In genomic region chr20:38674178-38675133, GRCh38 we compare ENCODE assay signal across 8 cellular contexts. TPM values are rescaled to one million over a fixed set of nuclear protein-coding genes. Genes with fewer than 3 reads are reported as not detected.
DNase-seq lines count a peak whose midpoint lies in the region; ATAC-seq lines count a peak whose summit lies in the region.
"Had no signal": no experiment of that assay in that cellular context is flagged by ENCODE, and none has a peak within 500 bp of the region (broad histone marks: within the 10 kb centered on the region; RNA-seq: fewer than 3 reads in every experiment).

No MANE protein-coding gene starts in this region.

- peak overlapping the region; percentile 75 for H3K4me3 Mint-ChIP-seq in activated CD4-positive, alpha-beta memory T cell treated with anti-CD3 and anti-CD28 coated beads for 36 hours

- H3K27ac Mint-ChIP-seq in activated CD4-positive, alpha-beta memory T cell treated with anti-CD3 and anti-CD28 coated beads for 36 hours: no peak overlapping the region

- H3K4me1 ChIP-seq in mesendoderm (ENCODE audit: control insufficient read depth, low read depth, low read length): no peaks in the 10 kb centered on the region

- no peak overlapping the region for H2BK15ac ChIP-seq in mesendoderm (replicated peaks; ENCODE audit: low read depth)

- H3K79me1 ChIP-seq in mesendoderm (ENCODE audit: low read length): no peaks in the 10 kb centered on the region

- H3K27ac ChIP-seq in mesendoderm (ENCODE audit: low read depth, low read length): no peak overlapping the region
- H3K27ac ChIP-seq: neutrophil had no signal

- H3K4ac ChIP-seq in mesendoderm (ENCODE audit: low read depth, low read length): peak overlapping the region; percentile 23

- peaks cover 4% of the 10 kb centered on the region for H3K27me3 ChIP-seq in mesendoderm (ENCODE audit: insufficient read depth, low read length, poor library complexity)

- H2BK120ac ChIP-seq in mesendoderm (ENCODE audit: low read depth, low read length): no peak overlapping the region

- H3K56ac ChIP-seq in mesendoderm (ENCODE audit: low read length): peak overlapping the region; percentile 83

- peak overlapping the region; percentile 19 for H3K18ac ChIP-seq in mesendoderm (ENCODE audit: low read length)

- no peak overlapping the region for H3K23ac ChIP-seq in mesendoderm (ENCODE audit: low read length)

- H3K36me3 ChIP-seq in mesendoderm (ENCODE audit: control insufficient read depth, insufficient read depth, low read length): no peaks in the 10 kb centered on the region
- H3K36me3 ChIP-seq: neutrophil had no signal

- no peaks in the 10 kb centered on the region for H3K36me3 Mint-ChIP-seq in activated CD4-positive, alpha-beta memory T cell treated with anti-CD3 and anti-CD28 coated beads for 36 hours

- H3K79me2 ChIP-seq in mesendoderm (ENCODE audit: control insufficient read depth, insufficient read depth, low read length): no peaks in the 10 kb centered on the region

- H3K4me1 Mint-ChIP-seq in activated CD4-positive, alpha-beta memory T cell treated with anti-CD3 and anti-CD28 coated beads for 36 hours (ENCODE audit: low read depth): peaks cover 7% of the 10 kb centered on the region

- H3K4me3 ChIP-seq in mesendoderm (ENCODE audit: low read length): peak overlapping the region; percentile 53

- H3K9ac ChIP-seq in mesendoderm (ENCODE audit: low read length): peak overlapping the region; percentile 64

- CTCF ChIA-PET in activated CD4-positive, alpha-beta memory T cell treated with anti-CD3 and anti-CD28 coated beads for 36 hours (lab: Charles Lee): interaction anchor here (0.5 to 2.7 kb wide), 3 partner anchors 8 to 42 kb away, joined by 3 to 12 read pairs (median 5); no protein-coding TSS in a partner anchor

- H4K5ac ChIP-seq in mesendoderm (ENCODE audit: low read length): no peak overlapping the region

- no peak overlapping the region for H2BK5ac ChIP-seq in mesendoderm (ENCODE audit: low read length)

- H2AK5ac ChIP-seq in mesendoderm (ENCODE audit: low read length): no peak overlapping the region

- no peak overlapping the region for H4K8ac ChIP-seq in mesendoderm (ENCODE audit: low read depth, low read length)

- peak overlapping the region; percentile 72 for H3K4me2 ChIP-seq in mesendoderm (ENCODE audit: low read length)

- intact Hi-C loops in activated CD4-positive, alpha-beta memory T cell treated with anti-CD3 and anti-CD28 coated beads for 36 hours (cut with micrococcal nuclease): loop anchor here (2.0 kb wide), 1 partner anchor 52 kb away; no protein-coding TSS in a partner anchor

- POLR2A ChIA-PET in activated CD4-positive, alpha-beta memory T cell treated with anti-CD3 and anti-CD28 coated beads for 36 hours (lab: Charles Lee): interaction anchor here (0.6 to 0.8 kb wide), 3 partner anchors 73 to 287 kb away, joined by 3 to 6 read pairs (median 3); partner anchors contain the start of gene DHX35

- peaks cover 30% of the 10 kb centered on the region for H3K27me3 Mint-ChIP-seq in activated CD4-positive, alpha-beta memory T cell treated with anti-CD3 and anti-CD28 coated beads for 36 hours

- no peaks in the 10 kb centered on the region for H3K9me3 Mint-ChIP-seq in activated CD4-positive, alpha-beta memory T cell treated with anti-CD3 and anti-CD28 coated beads for 36 hours

- DNase-seq in MV-4-11 (lab: John Stamatoyannopoulos, UW) (peak; percentile 14), ecto neural progenitor cell (ENCODE audit: low spot score) (peak; percentile 96), mesendoderm (peak; percentile 71), ureter (ENCODE audit: low spot score) (no peak)
- DNase-seq in activated CD4-positive, alpha-beta memory T cell treated with anti-CD3 and anti-CD28 coated beads for 36 hours: peak; percentile 79
- DNase-seq in stimulated activated CD8-positive, alpha-beta memory T cell treated with anti-CD3 and anti-CD28 coated beads, Interleukin-12 subunit alpha, Interleukin-12 subunit beta, amount 100 ng/mL, for 4 hours (ENCODE audit: low read depth): peak; percentile 58

- ATAC-seq in GM18868 (IDR thresholded peaks at IDR 0.05; ENCODE audit: unreplicated experiment): peak; percentile 73

- no CpG with 5 or more reads among the region's 83 CpGs for WGBS in mesendoderm (ENCODE audit: extremely low coverage, insufficient coverage, low lambda C conversion rate)

RNA-seq across cellular contexts. Expression of gene SLC32A1, which starts 49.8 kb away (rescaled TPM):
- total RNA-seq in activated CD4-positive, alpha-beta memory T cell treated with anti-CD3 and anti-CD28 coated beads for 36 hours: not detected
- 0.10 TPM for polyA plus RNA-seq in mesendoderm (2013, experiment 1 of 2)
- polyA plus RNA-seq in mesendoderm (2013, experiment 2 of 2): 0.11 TPM
- not detected for total RNA-seq in ureter
